ENCODE assay signal across 1 cellular context in the genomic region with DNA sequence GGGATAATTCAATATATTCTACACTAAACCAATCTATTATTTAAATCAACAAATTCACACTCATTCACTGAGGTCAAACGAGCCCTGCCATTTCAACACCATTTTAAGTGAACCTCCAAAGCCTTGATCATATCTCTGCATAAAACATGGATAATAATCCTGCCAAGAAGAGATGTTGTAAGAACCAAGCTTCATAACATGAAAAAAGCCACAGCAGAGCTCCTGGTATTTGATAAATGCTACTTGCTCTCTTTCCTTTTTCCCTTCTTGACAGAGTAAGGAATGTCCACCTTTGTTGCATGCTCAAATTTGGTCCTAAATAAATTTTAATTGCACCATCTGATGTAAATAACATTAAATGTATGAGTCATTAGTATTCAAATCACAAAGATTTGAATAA.
TF ChIP-seq lines count a peak whose summit lies in the region.

No MANE protein-coding gene starts in this region.

TF ChIP-seq in IMR-90, 13 proteins besides CTCF, POLR2A, EP300 and RAD21 (continued from another document):
- TF ChIP-seq, protein P1, sequence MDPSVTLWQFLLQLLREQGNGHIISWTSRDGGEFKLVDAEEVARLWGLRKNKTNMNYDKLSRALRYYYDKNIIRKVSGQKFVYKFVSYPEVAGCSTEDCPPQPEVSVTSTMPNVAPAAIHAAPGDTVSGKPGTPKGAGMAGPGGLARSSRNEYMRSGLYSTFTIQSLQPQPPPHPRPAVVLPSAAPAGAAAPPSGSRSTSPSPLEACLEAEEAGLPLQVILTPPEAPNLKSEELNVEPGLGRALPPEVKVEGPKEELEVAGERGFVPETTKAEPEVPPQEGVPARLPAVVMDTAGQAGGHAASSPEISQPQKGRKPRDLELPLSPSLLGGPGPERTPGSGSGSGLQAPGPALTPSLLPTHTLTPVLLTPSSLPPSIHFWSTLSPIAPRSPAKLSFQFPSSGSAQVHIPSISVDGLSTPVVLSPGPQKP (IDR thresholded peaks at IDR 0.05; ENCODE audit: borderline replicate concordance, low read depth, low read length), result no peak
- TF ChIP-seq FOS (IDR thresholded peaks at IDR 0.05; ENCODE audit: low read depth, low read length), result no peak
- no peak for TF ChIP-seq MXI1 (IDR thresholded peaks at IDR 0.05; ENCODE audit: borderline replicate concordance, low read depth, low read length)
- TF ChIP-seq NFE2L2 (IDR thresholded peaks at IDR 0.05; ENCODE audit: low read depth, low read length), result no peak
- no peak for TF ChIP-seq USF2 (IDR thresholded peaks at IDR 0.05; ENCODE audit: low read depth, low read length)
- TF ChIP-seq BHLHE40 (IDR thresholded peaks at IDR 0.05; ENCODE audit: low read depth, low read length), result no peak
- TF ChIP-seq RCOR1 (IDR thresholded peaks at IDR 0.05; ENCODE audit: insufficient replicate concordance, low read length), result no peak
- TF ChIP-seq CEBPB (IDR thresholded peaks at IDR 0.05; ENCODE audit: low read depth, low read length), result no peak
- TF ChIP-seq CHD1 (IDR thresholded peaks at IDR 0.05; ENCODE audit: low read depth, low read length), result no peak
- no peak for TF ChIP-seq RFX5 (IDR thresholded peaks at IDR 0.05; ENCODE audit: low read depth, low read length)
- no peak for TF ChIP-seq MAZ (IDR thresholded peaks at IDR 0.05; ENCODE audit: borderline replicate concordance, low read depth, low read length)
- TF ChIP-seq SMC3 (IDR thresholded peaks at IDR 0.05; ENCODE audit: low read depth, low read length), result no peak
